Comparison of ENCODE assay signal across 29 cellular contexts in genomic region chr5:2732004-2732403, GRCh38. TPM values are rescaled to one million over a fixed set of nuclear protein-coding genes. Genes with fewer than 3 reads are reported as not detected.
"Had no signal": no experiment of that assay in that cellular context is flagged by ENCODE, and none has a peak within 500 bp of the region (broad histone marks: within the 10 kb centered on the region; RNA-seq: fewer than 3 reads in every experiment).

No MANE protein-coding gene starts in this region.

- H3K9me3 Mint-ChIP-seq: natural killer cell; stimulated activated naive CD8-positive, alpha-beta T cell treated with anti-CD3 and anti-CD28 coated beads, Interleukin-15, Interleukin-2, amounts not matched to agents 100 ng/mL and 50 ng/mL, for 24 hours had no signal

- H3K4me1 ChIP-seq: parathyroid adenoma, psoas muscle, spleen, stomach, thyroid gland, tibial nerve, upper lobe of left lung, vagina had no signal

- H3K79me2 ChIP-seq: parathyroid adenoma had no signal

- H3K4me3 Mint-ChIP-seq: naive thymus-derived CD4-positive, alpha-beta T cell; natural killer cell; nephron; stimulated activated effector memory CD8-positive, alpha-beta T cell treated with anti-CD3 and anti-CD28 coated beads, Interleukin-12 subunit alpha, Interleukin-12 subunit beta, amount 100 ng/mL, for 72 hours; stimulated activated naive B cell treated with anti-CD40 and anti-IgM and Interleukin-4, amounts not matched to agents 10 μg/mL and 1 μg/mL and 100 μg/mL, for 72 hours; stimulated activated naive CD8-positive, alpha-beta T cell treated with anti-CD3 and anti-CD28 coated beads, Interleukin-15, Interleukin-2, amounts not matched to agents 100 ng/mL and 50 ng/mL, for 24 hours had no signal

- H3K4me2 ChIP-seq: smooth muscle cell had no signal

- H3K4me1 Mint-ChIP-seq: naive thymus-derived CD4-positive, alpha-beta T cell; natural killer cell; nephron; stimulated activated effector memory CD8-positive, alpha-beta T cell treated with anti-CD3 and anti-CD28 coated beads, Interleukin-12 subunit alpha, Interleukin-12 subunit beta, amount 100 ng/mL, for 72 hours; stimulated activated naive B cell treated with anti-CD40 and anti-IgM and Interleukin-4, amounts not matched to agents 10 μg/mL and 1 μg/mL and 100 μg/mL, for 72 hours had no signal

- H3K27ac ChIP-seq: neutrophil, ovary, parathyroid adenoma, psoas muscle, skin epidermis, spleen, stomach, thoracic aorta, thyroid gland, tibial nerve, upper lobe of left lung, vagina had no signal

- H3K36me3 ChIP-seq: neutrophil, ovary, spleen, stomach, thoracic aorta, thyroid gland, tibial nerve, upper lobe of left lung, vagina had no signal

- H3K27me3 ChIP-seq: ovary, thyroid gland, upper lobe of left lung, vagina had no signal

- H3K27ac Mint-ChIP-seq: naive thymus-derived CD4-positive, alpha-beta T cell; natural killer cell; nephron; progenitor cell of endocrine pancreas; stimulated activated effector memory CD8-positive, alpha-beta T cell treated with anti-CD3 and anti-CD28 coated beads, Interleukin-12 subunit alpha, Interleukin-12 subunit beta, amount 100 ng/mL, for 72 hours; stimulated activated naive B cell treated with anti-CD40 and anti-IgM and Interleukin-4, amounts not matched to agents 10 μg/mL and 1 μg/mL and 100 μg/mL, for 72 hours; stimulated activated naive CD8-positive, alpha-beta T cell treated with anti-CD3 and anti-CD28 coated beads, Interleukin-15, Interleukin-2, amounts not matched to agents 100 ng/mL and 50 ng/mL, for 24 hours had no signal

- FAIRE-seq: urothelium cell line had no signal

- H3K9ac ChIP-seq: parathyroid adenoma had no signal

- H3K4me3 ChIP-seq: ovary, psoas muscle, skin epidermis, smooth muscle cell, spleen, stomach, thoracic aorta, thyroid gland, tibial nerve, upper lobe of left lung, vagina had no signal

- DNase-seq: naive thymus-derived CD4-positive, alpha-beta T cell; natural killer cell; nucleus accumbens; ovary; psoas muscle; right cardiac atrium; spleen; stimulated activated CD4-positive, alpha-beta T cell treated with anti-CD3 and anti-CD28 coated beads, Interleukin-12 subunit alpha, Interleukin-12 subunit beta, amount 100 ng/mL, for 4 hours; stimulated activated CD4-positive, alpha-beta T cell treated with anti-CD3 and anti-CD28 coated beads, Interleukin-1b, Interleukin-23, amount 100 ng/mL, for 48 hours; stimulated activated CD4-positive, alpha-beta T cell treated with anti-CD3 and anti-CD28 coated beads, Interleukin-4, amount 100 ng/mL, for 1 hour; stimulated activated naive B cell treated with anti-CD40 and anti-IgM and Interleukin-4, amounts not matched to agents 10 μg/mL and 1 μg/mL and 100 μg/mL, for 72 hours; stimulated activated naive CD4-positive, alpha-beta T cell treated with Interleukin-2 at 50 U/mL for 16 hours; stomach; thyroid gland; trophoblast cell; upper lobe of left lung had no signal

- H3K9me3 ChIP-seq: neutrophil, ovary, psoas muscle, thoracic aorta, thyroid gland, upper lobe of left lung, vagina had no signal

- H2AFZ ChIP-seq: parathyroid adenoma had no signal

- ATAC-seq: naive thymus-derived CD4-positive, alpha-beta T cell; natural killer cell; psoas muscle; right cardiac atrium; sciatic nerve; stimulated activated effector memory CD8-positive, alpha-beta T cell treated with anti-CD3 and anti-CD28 coated beads, Interleukin-12 subunit alpha, Interleukin-12 subunit beta, amount 100 ng/mL, for 72 hours; stimulated activated naive B cell treated with anti-CD40 and anti-IgM and Interleukin-4, amounts not matched to agents 10 μg/mL and 1 μg/mL and 100 μg/mL, for 72 hours had no signal

- H3K36me3 Mint-ChIP-seq: naive thymus-derived CD4-positive, alpha-beta T cell; natural killer cell; stimulated activated effector memory CD8-positive, alpha-beta T cell treated with anti-CD3 and anti-CD28 coated beads, Interleukin-12 subunit alpha, Interleukin-12 subunit beta, amount 100 ng/mL, for 72 hours had no signal

RNA-seq across cellular contexts. Expression of gene IRX2, which starts 19.5 kb away (rescaled TPM):
- total RNA-seq: naive thymus-derived CD4-positive, alpha-beta T cell; natural killer cell; tibial nerve had no signal
- polyA plus RNA-seq: naive thymus-derived CD4-positive, alpha-beta T cell had no signal
